ENCODE assay signal across 8 cellular contexts in genomic region chr19:46487802-46488445, GRCh38. TPM values are rescaled to one million over a fixed set of nuclear protein-coding genes. Genes with fewer than 3 reads are reported as not detected.
DNase-seq lines count a peak whose midpoint lies in the region; ATAC-seq and TF ChIP-seq lines count a peak whose summit lies in the region.

No MANE protein-coding gene starts in this region.

- peak; percentile 68 for ATAC-seq in activated CD4-positive, alpha-beta T cell treated with anti-CD3 and anti-CD28 coated beads for 36 hours
- ATAC-seq in left lung (peak; percentile 85), HG03439 (IDR thresholded peaks at IDR 0.05; ENCODE audit: unreplicated experiment) (no peak)

- peak overlapping the region; percentile 54 for H3K27ac ChIP-seq in cingulate gyrus (ENCODE audit: low read depth, low read length)
- H3K27ac ChIP-seq in left lung: no peak overlapping the region

- peaks cover 11% of the 10 kb centered on the region for H3K4me1 Mint-ChIP-seq in activated CD4-positive, alpha-beta T cell treated with anti-CD3 and anti-CD28 coated beads for 36 hours

- POLR2A ChIA-PET in activated CD4-positive, alpha-beta T cell treated with anti-CD3 and anti-CD28 coated beads for 36 hours (lab: Charles Lee): interaction anchor here (0.6 kb wide), 2 partner anchors 83 to 169 kb away, joined by 3 to 7 read pairs; no protein-coding TSS in a partner anchor

- H3K27me3 Mint-ChIP-seq in activated CD4-positive, alpha-beta T cell treated with anti-CD3 and anti-CD28 coated beads for 36 hours: peaks cover 61% of the 10 kb centered on the region

- no peak overlapping the region for H3K27ac Mint-ChIP-seq in activated CD4-positive, alpha-beta T cell treated with anti-CD3 and anti-CD28 coated beads for 36 hours

- H3K4me3 ChIP-seq in left lung: no peak overlapping the region

- peaks cover 26 to 73% of the 10 kb centered on the region in 2 donors for H3K27me3 ChIP-seq in left lung

- H3K36me3 ChIP-seq in left lung: no peaks in the 10 kb centered on the region

- H3K9me3 Mint-ChIP-seq in activated CD4-positive, alpha-beta T cell treated with anti-CD3 and anti-CD28 coated beads for 36 hours (ENCODE audit: low read depth): no peaks in the 10 kb centered on the region

- peak; percentile 29 for DNase-seq in SIG-M5 treated with dmso at 0.1 percent for 504 hours (lab: John Stamatoyannopoulos, UW; ENCODE audit: unreplicated experiment)
- no peak for DNase-seq in SIG-M5 (lab: John Stamatoyannopoulos, UW)
- DNase-seq in NCI-H2196 treated with DMSO at 0.1 percent for 48 hours (lab: John Stamatoyannopoulos, UW; ENCODE audit: unreplicated experiment): peak; percentile 32
- DNase-seq in activated CD4-positive, alpha-beta T cell treated with anti-CD3 and anti-CD28 coated beads for 36 hours: peak; percentile 86
- DNase-seq in left lung: peak; percentile 70 to 87
- peak; percentile 81 for DNase-seq in stimulated activated CD4-positive, alpha-beta T cell treated with anti-CD3 and anti-CD28 coated beads, Interleukin-4, amount 100 ng/mL, for 1 hour

- peak; percentile 87 to 91 for TF ChIP-seq CTCF in left lung (IDR thresholded peaks at IDR 0.05)

- intact Hi-C loops in activated CD4-positive, alpha-beta T cell treated with anti-CD3 and anti-CD28 coated beads for 36 hours (cut with DNase I, micrococcal nuclease): loop anchor here (1.0 to 5.0 kb wide), 6 partner anchors 86 to 411 kb away; no protein-coding TSS in a partner anchor
- intact Hi-C loops in left lung (cut with DNase I): loop anchor here in 1 of 2 donors (5.0 to 10.0 kb wide), 2 partner anchors 86 to 203 kb away; no protein-coding TSS in a partner anchor

- CTCF ChIA-PET in activated CD4-positive, alpha-beta T cell treated with anti-CD3 and anti-CD28 coated beads for 36 hours (lab: Charles Lee): interaction anchor here (0.6 to 2.9 kb wide), 19 partner anchors 11 to 737 kb away, joined by 3 to 19 read pairs (median 3); no protein-coding TSS in a partner anchor

- H3K4me1 ChIP-seq in left lung: peaks cover 12 to 15% of the 10 kb centered on the region in 2 donors

- no peaks in the 10 kb centered on the region for H3K9me3 ChIP-seq in left lung

- H3K36me3 Mint-ChIP-seq in activated CD4-positive, alpha-beta T cell treated with anti-CD3 and anti-CD28 coated beads for 36 hours (ENCODE audit: low read depth): no peaks in the 10 kb centered on the region

- H3K4me3 Mint-ChIP-seq in activated CD4-positive, alpha-beta T cell treated with anti-CD3 and anti-CD28 coated beads for 36 hours: no peak overlapping the region

RNA-seq across cellular contexts. Expression of gene PNMA8B, which starts 7.7 kb away (rescaled TPM):
- under 1 TPM; 0.07 to 0.14 TPM for total RNA-seq in activated CD4-positive, alpha-beta T cell treated with anti-CD3 and anti-CD28 coated beads for 36 hours
- 1 to 10 TPM; 1.4 to 2.1 TPM for total RNA-seq in left lung

RNA-seq across cellular contexts. Expression of gene PNMA8A, which starts 16.6 kb away (rescaled TPM):
- total RNA-seq in activated CD4-positive, alpha-beta T cell treated with anti-CD3 and anti-CD28 coated beads for 36 hours: not detected
- total RNA-seq in left lung: 1 to 10 TPM; 1.5 to 3.8 TPM

RNA-seq across cellular contexts. Expression of gene PNMA8C, which starts 59.2 kb away (rescaled TPM):
- not detected for total RNA-seq in activated CD4-positive, alpha-beta T cell treated with anti-CD3 and anti-CD28 coated beads for 36 hours
- under 1 TPM; 0.09 to 0.16 TPM for total RNA-seq in left lung
